ENCODE assay signal across 11 cellular contexts in the genomic region with DNA sequence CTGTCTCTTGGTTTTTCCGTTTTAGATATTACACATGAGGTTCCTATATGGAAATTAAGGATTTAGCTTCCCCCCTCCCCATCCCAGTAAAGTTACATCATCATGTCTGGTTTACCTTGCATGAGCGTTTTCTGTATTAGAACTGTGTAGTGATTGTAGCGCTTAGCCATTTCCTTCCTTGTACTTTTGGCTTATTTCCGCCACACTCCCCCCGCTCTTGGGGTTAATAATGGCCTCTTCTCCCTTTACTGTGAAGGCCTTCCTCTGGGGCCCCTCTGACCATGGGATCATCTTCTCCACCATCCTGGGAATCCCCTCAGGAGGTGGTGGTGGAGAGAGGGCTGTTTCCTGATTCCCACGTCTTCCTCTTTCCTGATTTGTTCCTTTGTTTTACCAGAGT. TPM values are rescaled to one million over a fixed set of nuclear protein-coding genes. Genes with fewer than 3 reads are reported as not detected.
DNase-seq lines count a peak whose midpoint lies in the region; ATAC-seq and TF ChIP-seq lines count a peak whose summit lies in the region.
"Had no signal": no experiment of that assay in that cellular context is flagged by ENCODE, and none has a peak within 500 bp of the region (broad histone marks: within the 10 kb centered on the region; RNA-seq: fewer than 3 reads in every experiment).

No MANE protein-coding gene starts in this region.

- H3K4me1 Mint-ChIP-seq in nephron progenitor cell = peaks cover 58% of the 10 kb centered on the region
- peaks cover 41% of the 10 kb centered on the region for H3K4me1 Mint-ChIP-seq in activated CD8-positive, alpha-beta memory T cell treated with anti-CD3 and anti-CD28 coated beads, Interleukin-2, amount 10 ng/mL, durations not matched to agents 7 days and 5 days

- H3K27me3 Mint-ChIP-seq in nephron progenitor cell (ENCODE audit: low read depth, poor library complexity) = peaks cover 2% of the 10 kb centered on the region
- H3K27me3 Mint-ChIP-seq in activated CD8-positive, alpha-beta memory T cell treated with anti-CD3 and anti-CD28 coated beads, Interleukin-2, amount 10 ng/mL, durations not matched to agents 7 days and 5 days = no peaks in the 10 kb centered on the region

- ATAC-seq in activated CD8-positive, alpha-beta memory T cell treated with anti-CD3 and anti-CD28 coated beads, Interleukin-2, amount 10 ng/mL, durations not matched to agents 7 days and 5 days = no peak
- ATAC-seq: Panc1 had no signal

- peak overlapping the region; percentile 96 for H3K27ac Mint-ChIP-seq in nephron progenitor cell
- H3K27ac Mint-ChIP-seq in activated CD8-positive, alpha-beta memory T cell treated with anti-CD3 and anti-CD28 coated beads, Interleukin-2, amount 10 ng/mL, durations not matched to agents 7 days and 5 days = no peak overlapping the region

- no peaks in the 10 kb centered on the region for H3K9me3 ChIP-seq in BLaER1

- peaks cover 98% of the 10 kb centered on the region for H4K20me1 ChIP-seq in BLaER1

- peak; percentile 28 for DNase-seq in MV-4-11 (lab: John Stamatoyannopoulos, UW)
- DNase-seq in dermis microvascular lymphatic vessel endothelial cell (ENCODE audit: low read depth in 2 of 2) = peak; percentile 75 to 91
- no peak for DNase-seq in nephron progenitor cell
- no peak for DNase-seq in HT-29 (ENCODE audit: low spot score)
- DNase-seq in DMS79 (lab: John Stamatoyannopoulos, UW) = no peak
- no peak for DNase-seq in HuH-7 (ENCODE audit: low spot score)
- DNase-seq in activated CD8-positive, alpha-beta memory T cell treated with anti-CD3 and anti-CD28 coated beads, Interleukin-2, amount 10 ng/mL, durations not matched to agents 7 days and 5 days = no peak
- DNase-seq: COR-L47, GM23248 had no signal

- TF ChIP-seq CTCF in nephron progenitor cell (IDR thresholded peaks at IDR 0.05) = no peak

- H3K4me1 ChIP-seq in BLaER1 = peaks cover 95% of the 10 kb centered on the region

- peak overlapping the region; percentile 89 for H3K4me2 ChIP-seq in BLaER1

- CTCF ChIA-PET in activated CD8-positive, alpha-beta memory T cell treated with anti-CD3 and anti-CD28 coated beads, Interleukin-2, amount 10 ng/mL, durations not matched to agents 7 days and 5 days (lab: Charles Lee) = no interaction called here

- peak overlapping the region; percentile 54 for H3K4me3 Mint-ChIP-seq in nephron progenitor cell
- no peak overlapping the region for H3K4me3 Mint-ChIP-seq in activated CD8-positive, alpha-beta memory T cell treated with anti-CD3 and anti-CD28 coated beads, Interleukin-2, amount 10 ng/mL, durations not matched to agents 7 days and 5 days

- H3K36me3 Mint-ChIP-seq in nephron progenitor cell (ENCODE audit: low read depth) = peaks cover 34% of the 10 kb centered on the region
- H3K36me3 Mint-ChIP-seq in activated CD8-positive, alpha-beta memory T cell treated with anti-CD3 and anti-CD28 coated beads, Interleukin-2, amount 10 ng/mL, durations not matched to agents 7 days and 5 days = peaks cover 7% of the 10 kb centered on the region

- no peaks in the 10 kb centered on the region for H3K27me3 ChIP-seq in BLaER1

- no peaks in the 10 kb centered on the region for H3K9me3 Mint-ChIP-seq in nephron progenitor cell
- no peaks in the 10 kb centered on the region for H3K9me3 Mint-ChIP-seq in activated CD8-positive, alpha-beta memory T cell treated with anti-CD3 and anti-CD28 coated beads, Interleukin-2, amount 10 ng/mL, durations not matched to agents 7 days and 5 days (ENCODE audit: low read depth)

- peak overlapping the region; percentile 34; the same call in 1 of the 2 replicates for H3K4me3 ChIP-seq in BLaER1
- H3K4me3 ChIP-seq: GM23248 had no signal

- H3K27ac ChIP-seq in BLaER1 = peak overlapping the region; percentile 68

- peaks cover 67% of the 10 kb centered on the region for H3K36me3 ChIP-seq in BLaER1

- H3K9ac ChIP-seq in BLaER1 = peak overlapping the region; percentile 20
- H3K9ac ChIP-seq: GM23248 had no signal

RNA-seq across cellular contexts. Expression of a gene that starts 27.2 kb away (rescaled TPM):
- total RNA-seq in dermis microvascular lymphatic vessel endothelial cell = 17.6 and 33.1 TPM in 2 replicates
- 74.5 and 81.3 TPM in 2 replicates for total RNA-seq in HT-29 (2014; rRNA removed; shearing (Covaris generic))
- total RNA-seq in activated CD8-positive, alpha-beta memory T cell treated with anti-CD3 and anti-CD28 coated beads, Interleukin-2, amount 10 ng/mL, durations not matched to agents 7 days and 5 days = 10 to 100 TPM; 51.2 to 57.5 TPM

Comparison
In these comparisons a context has a peak if more than half of its experiments do, and no peak if none do; other contexts are left out.
1. DNase-seq: peak in MV-4-11 (single experiment) and dermis microvascular lymphatic vessel endothelial cell (2 of 2); none in nephron progenitor cell (single experiment), HT-29 (single experiment), DMS79 (single experiment), HuH-7 (single experiment) and activated CD8-positive, alpha-beta memory T cell treated with anti-CD3 and anti-CD28 coated beads, Interleukin-2, amount 10 ng/mL, durations not matched to agents 7 days and 5 days (single experiment).